ENCODE assay signal across 9 cellular contexts in the genomic region with DNA sequence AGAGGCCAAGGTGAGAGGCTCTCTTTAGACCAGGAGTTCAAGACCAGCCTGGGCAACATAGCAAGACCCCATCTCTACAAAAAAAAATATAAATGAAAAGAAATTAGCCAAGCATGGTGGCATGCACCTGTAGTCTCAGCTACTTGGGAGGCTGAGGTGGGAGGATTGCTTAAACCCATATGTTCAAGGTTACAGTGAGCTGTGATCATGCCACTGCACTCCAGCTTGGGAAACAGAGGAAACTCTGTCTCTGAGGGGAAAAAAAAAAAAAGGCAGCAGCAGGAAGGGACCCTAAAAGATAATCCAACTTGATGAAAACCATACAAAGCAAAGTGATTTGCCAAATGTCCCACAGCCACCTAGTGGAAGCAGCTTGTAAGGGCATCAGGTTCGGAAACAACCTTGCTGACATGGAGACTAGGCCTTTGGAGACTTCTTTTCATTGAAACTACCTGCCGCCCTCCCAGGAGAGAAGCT. TPM values are rescaled to one million over a fixed set of nuclear protein-coding genes. Genes with fewer than 3 reads are reported as not detected.
DNase-seq lines count a peak whose midpoint lies in the region; ATAC-seq and TF ChIP-seq lines count a peak whose summit lies in the region.
"Had no signal": no experiment of that assay in that cellular context is flagged by ENCODE, and none has a peak within 500 bp of the region (broad histone marks: within the 10 kb centered on the region; RNA-seq: fewer than 3 reads in every experiment).

No MANE protein-coding gene starts in this region.

- H3K27ac Mint-ChIP-seq in CD4-positive, alpha-beta memory T cell: peak overlapping the region; percentile 4 to 85 (median 79)
- H3K27ac Mint-ChIP-seq in endothelial cell (ENCODE audit: unreplicated experiment): no peak overlapping the region
- H3K27ac Mint-ChIP-seq in nephron progenitor cell: peak overlapping the region; percentile 92

- intact Hi-C loops in CD4-positive, alpha-beta memory T cell (cut with micrococcal nuclease): loop anchor here (1.0 kb wide), 2 partner anchors 10 to 136 kb away; no protein-coding TSS in a partner anchor

- no peak overlapping the region for H3K4me3 ChIP-seq in CD4-positive, alpha-beta memory T cell (ENCODE audit: low read length in 2 of 2)
- H3K4me3 ChIP-seq: SJSA1 had no signal

- no peaks in the 10 kb centered on the region for H3K9me3 Mint-ChIP-seq in CD4-positive, alpha-beta memory T cell
- H3K9me3 Mint-ChIP-seq in endothelial cell (ENCODE audit: unreplicated experiment): no peaks in the 10 kb centered on the region
- no peaks in the 10 kb centered on the region for H3K9me3 Mint-ChIP-seq in nephron progenitor cell

- peak; percentile 84 for TF ChIP-seq CTCF in endothelial cell (IDR thresholded peaks at IDR 0.05; ENCODE audit: unreplicated experiment)
- peak; percentile 70 for TF ChIP-seq CTCF in nephron progenitor cell (IDR thresholded peaks at IDR 0.05)
- no peak for TF ChIP-seq CTCF in omental fat pad (IDR thresholded peaks at IDR 0.05)

- peaks cover 16% of the 10 kb centered on the region for H3K36me3 ChIP-seq in CD4-positive, alpha-beta memory T cell (ENCODE audit: insufficient read depth, low read length)

- ATAC-seq in GM19351 (IDR thresholded peaks at IDR 0.05; ENCODE audit: unreplicated experiment) (peak; percentile 61), omental fat pad (ENCODE audit: low FRiP score) (no peak), GM21360 (IDR thresholded peaks at IDR 0.05; ENCODE audit: unreplicated experiment) (no peak)

- no peak overlapping the region for H3K4me3 Mint-ChIP-seq in CD4-positive, alpha-beta memory T cell
- H3K4me3 Mint-ChIP-seq in endothelial cell (ENCODE audit: unreplicated experiment) (no peak overlapping the region), nephron progenitor cell (no peak overlapping the region)

- no peaks in the 10 kb centered on the region for H3K9me3 ChIP-seq in CD4-positive, alpha-beta memory T cell (ENCODE audit: control insufficient read depth in 1 of 2, low read length in 2 of 2)
- H3K9me3 ChIP-seq: SJSA1 had no signal

- no peaks in the 10 kb centered on the region for H3K27me3 Mint-ChIP-seq in CD4-positive, alpha-beta memory T cell
- H3K27me3 Mint-ChIP-seq in endothelial cell (ENCODE audit: unreplicated experiment) (no peaks in the 10 kb centered on the region), nephron progenitor cell (ENCODE audit: low read depth, poor library complexity) (no peaks in the 10 kb centered on the region)

- DNase-seq in CD4-positive, alpha-beta memory T cell: peak; percentile 42 to 58 (median 49)
- DNase-seq in NCI-H1694 (lab: John Stamatoyannopoulos, UW) (peak; percentile 31), endothelial cell (ENCODE audit: low spot score) (peak; percentile 50), nephron progenitor cell (peak; percentile 42), omental fat pad (ENCODE audit: low spot score) (no peak)
- DNase-seq in activated CD4-positive, alpha-beta T cell treated with anti-CD3 and anti-CD28 coated beads, Interleukin-2, amount 50 U/mL, for 1 hour: peak; percentile 30

- peaks cover 2 to 8% (median 5%) of the 10 kb centered on the region in 4 donors for H3K4me1 Mint-ChIP-seq in CD4-positive, alpha-beta memory T cell
- H3K4me1 Mint-ChIP-seq in endothelial cell (ENCODE audit: unreplicated experiment) (no peaks in the 10 kb centered on the region), nephron progenitor cell (no peaks in the 10 kb centered on the region)

- POLR2A ChIA-PET in CD4-positive, alpha-beta memory T cell (lab: Charles Lee; ENCODE audit: partially characterized antibody): interaction anchor here (0.8 to 6.7 kb wide), 4 partner anchors 9 to 427 kb away, joined by 3 to 62 read pairs (median 4); a partner anchor contains a TSS

- H3K36me3 Mint-ChIP-seq in CD4-positive, alpha-beta memory T cell: peaks cover 15 to 45% of the 10 kb centered on the region in 2 donors
- H3K36me3 Mint-ChIP-seq in endothelial cell (ENCODE audit: low read depth, unreplicated experiment) (peaks cover 13% of the 10 kb centered on the region), nephron progenitor cell (ENCODE audit: low read depth) (peaks cover 67% of the 10 kb centered on the region)

- no peaks in the 10 kb centered on the region for H3K27me3 ChIP-seq in CD4-positive, alpha-beta memory T cell (ENCODE audit: insufficient read depth, low read length)
- H3K27me3 ChIP-seq: SJSA1 had no signal

- CTCF ChIA-PET in CD4-positive, alpha-beta memory T cell (lab: Charles Lee; ENCODE audit: partially characterized antibody): interaction anchor here (0.6 to 4.0 kb wide), 27 partner anchors 9 to 870 kb away, joined by 3 to 41 read pairs (median 4); a partner anchor contains a TSS

- H3K4me1 ChIP-seq in CD4-positive, alpha-beta memory T cell (ENCODE audit: insufficient read depth, low read length): no peaks in the 10 kb centered on the region
- H3K4me1 ChIP-seq: SJSA1 had no signal

- no peak overlapping the region for H3K27ac ChIP-seq in CD4-positive, alpha-beta memory T cell (ENCODE audit: low read depth, low read length)
- H3K27ac ChIP-seq: SJSA1 had no signal

RNA-seq across cellular contexts. Expression of a gene that starts 15.6 kb away (rescaled TPM):
- total RNA-seq in CD4-positive, alpha-beta memory T cell: 1 to 10 TPM; 2.3 TPM
- 1 to 10 TPM; 1.0 to 3.0 TPM for polyA plus RNA-seq in CD4-positive, alpha-beta memory T cell
- 3.2 TPM for total RNA-seq in endothelial cell (ENCODE audit: unreplicated experiment)
- 10 to 100 TPM in 1 of 4 donors, 1 to 10 TPM in 3; 4.9 to 12.3 (median 7.6) TPM for total RNA-seq in omental fat pad

RNA-seq across cellular contexts. Expression of a gene that starts 16.4 kb away (rescaled TPM):
- 100 to 1,000 TPM; 170 to 176 TPM for total RNA-seq in CD4-positive, alpha-beta memory T cell
- polyA plus RNA-seq in CD4-positive, alpha-beta memory T cell: 100 to 1,000 TPM; 121 to 137 TPM
- 124 TPM for total RNA-seq in endothelial cell (ENCODE audit: unreplicated experiment)
- total RNA-seq in omental fat pad: 10 to 100 TPM; 52.4 to 72.2 (median 63.2) TPM

RNA-seq across cellular contexts. Expression of a gene that starts 58.8 kb away (rescaled TPM):
- total RNA-seq in CD4-positive, alpha-beta memory T cell: 10 to 100 TPM; 24.6 to 24.9 TPM
- 1 to 10 TPM; 2.0 to 7.2 TPM for polyA plus RNA-seq in CD4-positive, alpha-beta memory T cell
- total RNA-seq in endothelial cell (ENCODE audit: unreplicated experiment) (24.7 TPM), omental fat pad (10 to 100 TPM; 21.3 to 34.5 (median 22.8) TPM)

Comparison
In these comparisons a context has a peak if more than half of its experiments do, and no peak if none do; other contexts are left out.
1. CTCF ChIP-seq: peak in endothelial cell (single experiment) and nephron progenitor cell (single experiment); none in omental fat pad (0 of 3).